10 cellular contexts compared by ENCODE assay signal in genomic region chr12:130879212-130879686, GRCh38. TPM values are rescaled to one million over a fixed set of nuclear protein-coding genes. Genes with fewer than 3 reads are reported as not detected.
A peak's percentile ranks its signal among the peaks of the same experiment; 100 is the strongest.
DNase-seq lines count a peak whose midpoint lies in the region; ATAC-seq, FAIRE-seq and TF ChIP-seq lines count a peak whose summit lies in the region.
"Had no signal": no experiment of that assay in that cellular context is flagged by ENCODE, and none has a peak within 500 bp of the region (broad histone marks: within the 10 kb centered on the region; RNA-seq: fewer than 3 reads in every experiment).

No MANE protein-coding gene starts in this region.

- TF ChIP-seq RAD21 in GM12878 (IDR thresholded peaks at IDR 0.05; ENCODE audit: insufficient read depth, low read depth, low read length) = no peak

- peak; percentile 50 to 68; a peak in 2 of 4 replicates for TF ChIP-seq EP300 in GM12878 (IDR thresholded peaks at IDR 0.05; ENCODE audit: borderline replicate concordance in 1 of 2, control insufficient read depth in 1 of 2, low read depth in 2 of 2, low read length in 2 of 2)

- H3K36me3 ChIP-seq in GM12878 (ENCODE audit: control insufficient read depth in 2 of 2, insufficient read depth in 2 of 2, low read length in 1 of 2) = peaks cover 4 to 23% of the 10 kb centered on the region in 2 experiments

- H2AFZ ChIP-seq in GM12878 (ENCODE audit: control insufficient read depth, low read depth, low read length) = no peak overlapping the region

- DNase-seq in GM12878 (ENCODE audit: low read depth, low spot score) (peak; percentile 69), NCI-H2227 treated with DMSO at 0.1 percent for 48 hours (lab: John Stamatoyannopoulos, UW) (no peak), mucosa of gallbladder (ENCODE audit: low spot score) (no peak), RWPE1 (ENCODE audit: low spot score) (no peak), HT-29 (ENCODE audit: low spot score) (no peak)

- in situ Hi-C loops in GM12878 (cut with MboI) = no loop called here

- SMC1A ChIA-PET in GM12878 (lab: Charles Lee; ENCODE audit: uncharacterized antibody, unreplicated experiment) = interaction anchor here (1.0 to 2.5 kb wide), 3 partner anchors 9 to 87 kb away, joined by 3 to 7 read pairs (median 4); partner anchors contain the start of gene ADGRD1

- BruUV-seq in GM12878 (replicated peaks; lab: Mats Ljungman, UMichigan) = no TSS peak

- peaks cover 24% of the 10 kb centered on the region for H3K79me2 ChIP-seq in GM12878 (ENCODE audit: control insufficient read depth, insufficient read depth, low read length)

- H3K4me1 ChIP-seq in GM12878 (ENCODE audit: control insufficient read depth, insufficient read depth, low read length) = peaks cover 33% of the 10 kb centered on the region

- peak; percentile 72 for FAIRE-seq in GM12878 (lab: Jason Lieb, UNC)

- WGBS in GM12878 (ENCODE audit: insufficient coverage, insufficient replicate concordance, low lambda C conversion rate, missing lambda C conversion rate) = 46% methylated on average over 13 of the region's 13 CpGs

- no peaks in the 10 kb centered on the region for H3K27me3 ChIP-seq in GM12878 (replicated peaks in 1 of 2; ENCODE audit: control insufficient read depth in 2 of 2, insufficient read depth in 2 of 2, low read length in 1 of 2)
- H3K27me3 ChIP-seq: Peyer's patch had no signal

- H3K4me2 ChIP-seq in GM12878 (ENCODE audit: control insufficient read depth, insufficient read depth) = peak overlapping the region; percentile 93

- ATAC-seq in GM19455 (IDR thresholded peaks at IDR 0.05; ENCODE audit: unreplicated experiment) (peak; percentile 67), HG03354 (IDR thresholded peaks at IDR 0.05; ENCODE audit: poor library complexity, severe bottlenecking, unreplicated experiment) (peak; percentile 85), GM12878 (peak; percentile 83)

- no peak for TF ChIP-seq CTCF in GM12878 (IDR thresholded peaks at IDR 0.05 in 2 of 3, conservative IDR thresholded peaks at IDR 0.05 in 1 of 3; ENCODE audit: control insufficient read depth in 2 of 3, extremely low read depth in 1 of 3, insufficient read depth in 1 of 3, low read depth in 3 of 3, low read length in 3 of 3)
- no peak for TF ChIP-seq CTCF in RWPE1 (conservative IDR thresholded peaks at IDR 0.05; ENCODE audit: low read depth)

- H3K27ac ChIP-seq in GM12878 (ENCODE audit: control insufficient read depth, insufficient read depth) (peak overlapping the region; percentile 54), RWPE1 (no peak overlapping the region)
- H3K27ac ChIP-seq: epithelial cell of prostate had no signal

- H3K9me3 ChIP-seq in GM12878 (replicated peaks; ENCODE audit: control insufficient read depth, insufficient read depth, low read length) = no peaks in the 10 kb centered on the region
- H3K9me3 ChIP-seq: Peyer's patch had no signal

- CTCF ChIA-PET in GM12878 (lab: Yijun Ruan, JAX) (no interaction called here), RWPE1 (lab: Yijun Ruan, JAX) (no interaction called here)

- peak overlapping the region; percentile 45 for H3K9ac ChIP-seq in GM12878 (ENCODE audit: control insufficient read depth, insufficient read depth, low read length)

- POLR2A ChIA-PET in GM12878 (lab: Charles Lee) = no interaction called here
- POLR2A ChIA-PET in RWPE1 (lab: Yijun Ruan, JAX; ENCODE audit: low non-redundant PET) = no interaction called here

- RAD21 ChIA-PET in GM12878 (lab: Charles Lee; ENCODE audit: unreplicated experiment) = interaction anchor here (0.9 kb wide), 1 partner anchor 101 kb away, joined by 3 read pairs; no protein-coding TSS in a partner anchor

- H4K20me1 ChIP-seq in GM12878 (ENCODE audit: control insufficient read depth, insufficient read depth) = peaks cover 3% of the 10 kb centered on the region; the same call in 1 of the 2 replicates

- H3K4me3 ChIP-seq in GM12878 = peak overlapping the region; percentile 57; the same call in 1 of the 2 replicates

- intact Hi-C loops in GM12878 (cut with micrococcal nuclease; ENCODE audit: unreplicated experiment) = loop anchor here (2.0 kb wide), 1 partner anchor 214 kb away; no protein-coding TSS in a partner anchor

- TF ChIP-seq POLR2A in GM15510 (IDR thresholded peaks at IDR 0.05; ENCODE audit: borderline replicate concordance, extremely low read depth, insufficient read length) (peak; percentile 12), GM12878 (IDR thresholded peaks at IDR 0.05; ENCODE audit: low read depth, low read length) (peak; percentile 75; the same call in 1 of the 2 replicates)

TF ChIP-seq in GM12878, 131 proteins besides CTCF, POLR2A, EP300 and RAD21 (continues in another document):
- TF ChIP-seq TAF1 (IDR thresholded peaks at IDR 0.05; ENCODE audit: borderline replicate concordance, low read depth, low read length) (no peak), CREM (IDR thresholded peaks at IDR 0.05; ENCODE audit: low read depth) (peak; percentile 35; the same call in 1 of the 2 replicates), HDGF (IDR thresholded peaks at IDR 0.05) (no peak), POLR2AphosphoS2 (IDR thresholded peaks at IDR 0.05; ENCODE audit: low read depth, low read length) (no peak; the same call in 1 of the 2 replicates), MYB (IDR thresholded peaks at IDR 0.05; ENCODE audit: borderline replicate concordance, low read depth, low read length) (no peak), SKIL (IDR thresholded peaks at IDR 0.05; ENCODE audit: low read depth, poor library complexity, severe bottlenecking) (no peak), YBX1 (IDR thresholded peaks at IDR 0.05) (no peak), JUNB (IDR thresholded peaks at IDR 0.05) (no peak)

RNA-seq across cellular contexts. Expression of gene RAN, which starts 7.4 kb away (rescaled TPM):
- total RNA-seq in GM12878 (2013; cell fraction: nucleolus; rRNA removed) = 188 and 200 TPM in 2 replicates
- total RNA-seq in GM12878 (2014; rRNA removed) = 1,598 and 2,001 TPM in 2 replicates
- total RNA-seq in GM12878 (2014; rRNA removed; fragmentation: Illumina TruSeq; extraction: Trizol) = 1,619 and 1,657 TPM in 2 replicates
- 1,882 and 1,927 TPM in 2 replicates for total RNA-seq in GM12878 (2021)
- 1,093 TPM for polyA plus RNA-seq in GM12878 (2011; ENCODE audit: low read depth)
- 3,769 and 4,371 TPM in 2 replicates for polyA plus RNA-seq in GM12878 (2011; rRNA removed)
- 2,608 and 3,247 TPM in 2 replicates for polyA plus RNA-seq in GM12878 (2011; cell fraction: cytosol; rRNA removed)
- polyA plus RNA-seq in GM12878 (2011; cell fraction: nucleus; rRNA removed) = 1,649 and 2,165 TPM in 2 replicates
- 1,519 and 1,580 TPM in 2 replicates for polyA plus RNA-seq in GM12878 (2012)
- 2,276 and 2,670 TPM in 2 replicates for polyA plus RNA-seq in GM12878 (2014; fragmentation: Illumina TruSeq; extraction: Trizol)
- 1,000 to 10,000 TPM; 3,131 to 3,633 TPM for polyA plus RNA-seq in GM12878 (2014; fragmentation: Nextera tagmentation; extraction: Ambion mirVana)
- polyA plus RNA-seq in GM12878 (2014; rRNA removed) = 2,435 and 2,587 TPM in 2 replicates
- 1,000 to 10,000 TPM; 3,103 to 3,142 TPM for polyA plus RNA-seq in GM12878 (2016; fragmentation: Nextera tagmentation; extraction: Ambion mirVana)
- 1,704 and 2,289 TPM in 2 replicates for polyA minus RNA-seq in GM12878 (2011; rRNA and poly(A)+ RNA removed)
- polyA minus RNA-seq in GM12878 (2011; cell fraction: cytosol; rRNA and poly(A)+ RNA removed) = 413 and 516 TPM in 2 replicates
- 140 and 192 TPM in 2 replicates for polyA minus RNA-seq in GM12878 (2011; cell fraction: nucleus; rRNA and poly(A)+ RNA removed)
- total RNA-seq in mucosa of gallbladder = 318 TPM
- 1,255 and 1,381 TPM in 2 replicates for total RNA-seq in HT-29 (2014; rRNA removed; shearing (Covaris generic))

RNA-seq across cellular contexts. Expression of gene STX2, which starts 40.2 kb away (rescaled TPM):
- total RNA-seq in GM12878 (2013; cell fraction: nucleolus; rRNA removed) = 28.7 and 37.0 TPM in 2 replicates
- 9.1 and 11.8 TPM in 2 replicates for total RNA-seq in GM12878 (2014; rRNA removed)
- 13.4 and 14.5 TPM in 2 replicates for total RNA-seq in GM12878 (2014; rRNA removed; fragmentation: Illumina TruSeq; extraction: Trizol)
- total RNA-seq in GM12878 (2021) = 11.0 and 11.3 TPM in 2 replicates
- 6.4 TPM for polyA plus RNA-seq in GM12878 (2011; ENCODE audit: low read depth)
- polyA plus RNA-seq in GM12878 (2011; rRNA removed) = 22.2 and 27.3 TPM in 2 replicates
- 9.9 and 10.7 TPM in 2 replicates for polyA plus RNA-seq in GM12878 (2011; cell fraction: cytosol; rRNA removed)
- polyA plus RNA-seq in GM12878 (2011; cell fraction: nucleus; rRNA removed) = 36.6 and 36.8 TPM in 2 replicates
- polyA plus RNA-seq in GM12878 (2012) = 7.3 and 8.8 TPM in 2 replicates
- polyA plus RNA-seq in GM12878 (2014; fragmentation: Illumina TruSeq; extraction: Trizol) = 15.4 and 18.7 TPM in 2 replicates
- 1 to 10 TPM; 6.0 to 7.8 TPM for polyA plus RNA-seq in GM12878 (2014; fragmentation: Nextera tagmentation; extraction: Ambion mirVana)
- 12.1 and 16.2 TPM in 2 replicates for polyA plus RNA-seq in GM12878 (2014; rRNA removed)
- 1 to 10 TPM; 6.6 to 6.9 TPM for polyA plus RNA-seq in GM12878 (2016; fragmentation: Nextera tagmentation; extraction: Ambion mirVana)
- 5.1 and 8.4 TPM in 2 replicates for polyA minus RNA-seq in GM12878 (2011; rRNA and poly(A)+ RNA removed)
- polyA minus RNA-seq in GM12878 (2011; cell fraction: cytosol; rRNA and poly(A)+ RNA removed) = 4.6 and 5.5 TPM in 2 replicates
- polyA minus RNA-seq in GM12878 (2011; cell fraction: nucleus; rRNA and poly(A)+ RNA removed) = 3.5 and 5.5 TPM in 2 replicates
- total RNA-seq in mucosa of gallbladder = 16.2 TPM
- 5.5 and 5.8 TPM in 2 replicates for total RNA-seq in HT-29 (2014; rRNA removed; shearing (Covaris generic))
